In the genomic region with DNA sequence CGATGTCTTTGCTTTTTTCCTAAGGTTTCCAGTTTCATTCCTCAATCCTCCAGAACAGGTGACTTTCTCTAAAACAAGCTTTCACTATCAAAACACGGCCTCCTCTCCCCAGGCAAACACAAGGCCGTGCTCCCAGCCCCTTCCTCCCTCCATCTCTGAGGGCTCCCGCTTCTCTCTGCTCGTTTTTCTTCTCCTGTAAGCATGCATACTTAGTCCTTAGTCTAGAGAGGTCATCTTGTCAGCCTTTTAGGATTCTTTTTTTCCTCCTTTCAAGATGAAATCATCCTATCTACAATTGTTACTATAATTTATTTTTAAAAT, we compare ENCODE assay signal across 22 cellular contexts. TPM values are rescaled to one million over a fixed set of nuclear protein-coding genes. Genes with fewer than 3 reads are reported as not detected.
A peak's percentile ranks its signal among the peaks of the same experiment; 100 is the strongest.
DNase-seq lines count a peak whose midpoint lies in the region; ATAC-seq, FAIRE-seq and TF ChIP-seq lines count a peak whose summit lies in the region.
"Had no signal": no experiment of that assay in that cellular context is flagged by ENCODE, and none has a peak within 500 bp of the region (broad histone marks: within the 10 kb centered on the region; RNA-seq: fewer than 3 reads in every experiment).

No MANE protein-coding gene starts in this region.

- FAIRE-seq in pancreas (lab: Jason Lieb, UNC), result no peak

- H3K4me3 ChIP-seq in Caco-2 (ENCODE audit: low read depth, low read length) (no peak overlapping the region), pancreas (no peak overlapping the region)
- H3K4me3 ChIP-seq: HAP-1, PC-9 had no signal

- no TSS peak for BruUV-seq in Caco-2 (replicated peaks; lab: Mats Ljungman, UMichigan)

- H3K36me3 ChIP-seq in Caco-2 (ENCODE audit: control insufficient read depth, insufficient read depth, low read length) (no peaks in the 10 kb centered on the region; the same call in 1 of the 2 replicates), pancreas (peaks cover 0 to 12% (median 0%) of the 10 kb centered on the region in 3 donors)

- TF ChIP-seq CTCF in Caco-2 (IDR thresholded peaks at IDR 0.05; ENCODE audit: insufficient read depth in 1 of 2, low read depth in 1 of 2, low read length in 1 of 2, severe bottlenecking in 1 of 2, unreplicated experiment in 1 of 2), result no peak
- TF ChIP-seq CTCF in pancreas (IDR thresholded peaks at IDR 0.05), result no peak
- TF ChIP-seq CTCF in GM20000 (IDR thresholded peaks at IDR 0.05; ENCODE audit: extremely low read depth, missing control alignments), result no peak

- peaks cover 48% of the 10 kb centered on the region for H3K36me3 Mint-ChIP-seq in Caco-2 (ENCODE audit: insufficient read depth, unreplicated experiment)

- H3K4me1 Mint-ChIP-seq in Caco-2 (ENCODE audit: low read depth, unreplicated experiment), result peaks cover 16% of the 10 kb centered on the region
- H3K4me1 Mint-ChIP-seq: B cell had no signal

- peak overlapping the region in 2 of 4 donors; percentile 19 to 23 for H3K27ac ChIP-seq in pancreas
- H3K27ac ChIP-seq: PC-9, RWPE1 had no signal

- H3K9me3 ChIP-seq in Caco-2 (no peaks in the 10 kb centered on the region), pancreas (no peaks in the 10 kb centered on the region)
- H3K9me3 ChIP-seq: HAP-1 had no signal

- no peaks in the 10 kb centered on the region for H3K27me3 Mint-ChIP-seq in Caco-2 (ENCODE audit: insufficient read depth, unreplicated experiment)
- H3K27me3 Mint-ChIP-seq: B cell; CD4-positive, alpha-beta T cell had no signal

- CTCF ChIA-PET in Caco-2 (lab: Charles Lee), result no interaction called here

- WGBS in pancreas, 2 donors, result 22 to 40% methylated on average over 5 of the region's 5 CpGs

- no peak overlapping the region for H3K4me3 Mint-ChIP-seq in Caco-2 (ENCODE audit: unreplicated experiment)
- H3K4me3 Mint-ChIP-seq: B cell; CD4-positive, alpha-beta T cell had no signal

- H3K9me3 Mint-ChIP-seq in Caco-2 (ENCODE audit: unreplicated experiment), result no peaks in the 10 kb centered on the region
- H3K9me3 Mint-ChIP-seq: CD4-positive, alpha-beta T cell had no signal

- peak; percentile 25 for DNase-seq in DMS79 treated with DMSO at 0.1 percent for 48 hours (lab: John Stamatoyannopoulos, UW)
- no peak for DNase-seq in DMS79 (lab: John Stamatoyannopoulos, UW)
- no peak for DNase-seq in Caco-2
- DNase-seq in left kidney (ENCODE audit: low read depth, low spot score), result peak; percentile 45
- DNase-seq in pancreas, result no peak
- DNase-seq in GM20000 (ENCODE audit: low spot score), result no peak
- DNase-seq in mesenteric fat pad (ENCODE audit: low spot score), result no peak
- DNase-seq: 8988T; Calu3; CD4-positive, alpha-beta T cell; KBM-7; NCI-H1105; NCI-H1694; NCI-H2081 treated with DMSO at 0.1 percent for 48 hours; NCI-H524; PC-9; SIG-M5 had no signal

- H3K27me3 ChIP-seq in Caco-2 (replicated peaks; ENCODE audit: control insufficient read depth, insufficient read depth, low read length) (no peaks in the 10 kb centered on the region), pancreas (no peaks in the 10 kb centered on the region)

- POLR2A ChIA-PET in Caco-2 (lab: Charles Lee), result no interaction called here

- H3K27ac Mint-ChIP-seq in Caco-2 (ENCODE audit: unreplicated experiment), result peak overlapping the region; percentile 9
- H3K27ac Mint-ChIP-seq: B cell; CD4-positive, alpha-beta T cell had no signal

- intact Hi-C loops in Caco-2 (cut with micrococcal nuclease; ENCODE audit: unreplicated experiment), result no loop called here
- intact Hi-C loops in pancreas (cut with DNase I), result no loop called here

- ATAC-seq in pancreas (peak in 3 of 4 donors; percentile 6 to 11 (median 9)), GM19324 (IDR thresholded peaks at IDR 0.05; ENCODE audit: low FRiP score, unreplicated experiment) (no peak)
- ATAC-seq: SK-N-SH treated with all-trans-retinoic acid at 6 μM for 48 hours had no signal

- H3K4me1 ChIP-seq in Caco-2 (peaks cover 11% of the 10 kb centered on the region), pancreas (peaks cover 22 to 28% (median 25%) of the 10 kb centered on the region in 3 donors)
- H3K4me1 ChIP-seq: HAP-1 had no signal

RNA-seq across cellular contexts. Expression of a gene that starts 18.7 kb away (rescaled TPM):
- total RNA-seq in Caco-2 (2022) (70.9 and 79.0 TPM in 2 replicates), pancreas (10 to 100 TPM; 42.0 to 65.2 (median 48.8) TPM), mesenteric fat pad (107 TPM)
- 10 to 100 TPM; 28.0 to 41.6 TPM for polyA plus RNA-seq in pancreas

Comparison
In these comparisons a context has a peak if more than half of its experiments do, and no peak if none do; other contexts are left out.
1. DNase-seq: peak in DMS79 treated with DMSO at 0.1 percent for 48 hours (single experiment) and left kidney (single experiment); none in DMS79 (single experiment), Caco-2 (0 of 2), pancreas (0 of 6), GM20000 (single experiment) and mesenteric fat pad (single experiment).